Comparison of ENCODE assay signal across 16 cellular contexts in the genomic region with DNA sequence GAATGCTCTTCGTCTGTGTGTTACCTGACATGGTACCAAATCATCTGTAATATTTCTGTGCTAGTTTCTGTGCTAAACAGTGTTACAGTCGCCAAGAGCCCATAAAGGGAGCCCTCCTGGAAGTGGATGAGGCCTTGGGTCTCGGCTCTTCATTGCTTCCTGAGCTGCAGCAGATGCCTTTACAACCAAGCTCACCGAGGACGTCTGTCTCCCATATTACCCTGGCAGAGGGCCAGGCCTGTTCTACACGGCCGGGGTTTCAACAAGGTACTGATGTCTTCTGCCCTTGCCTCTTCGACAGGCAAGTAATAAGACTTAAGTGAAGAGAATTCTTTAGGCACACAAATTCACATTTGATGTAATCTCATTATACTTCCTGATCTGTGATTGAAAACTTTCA.
"Had no signal": no experiment of that assay in that cellular context is flagged by ENCODE, and none has a peak within 500 bp of the region (broad histone marks: within the 10 kb centered on the region; RNA-seq: fewer than 3 reads in every experiment).

No MANE protein-coding gene starts in this region.

- H3K27ac ChIP-seq: coronary artery, esophagus squamous epithelium, hepatocyte, left lung, thoracic aorta had no signal

- DNase-seq: activated CD4-positive, alpha-beta T cell treated with anti-CD3 and anti-CD28 coated beads, Interleukin-2, amount 50 U/mL, for 1 hour; activated effector memory CD4-positive, alpha-beta T cell treated with anti-CD3 and anti-CD28 coated beads, Interleukin-2, amount 50 U/mL, for 16 hours; activated T-cell treated with anti-CD3 and anti-CD28 coated beads, Interleukin-2, amount 50 U/mL, for 1 hour; amniotic stem cell; esophagus squamous epithelium; islet precursor cell; left lung; nucleus accumbens; small intestine; SW 1271 had no signal

- H3K4me1 ChIP-seq: esophagus squamous epithelium, left lung had no signal

- H3K4me2 ChIP-seq: hepatocyte had no signal

- H3K27me3 ChIP-seq: esophagus squamous epithelium, hepatocyte, left lung had no signal

- H3K9me3 ChIP-seq: esophagus squamous epithelium, left lung, thoracic aorta had no signal

- ATAC-seq: activated CD4-positive, CD25-positive, alpha-beta regulatory T cell treated with anti-CD3 and anti-CD28 coated beads, Interleukin-2, amount 50 U/mL, for 24 hours; left lung; natural killer cell treated with Interleukin-12 subunit alpha and Interleukin-12 subunit beta and Interleukin-15 and Interleukin-18, amount 100 ng/mL, for 72 hours; right cardiac atrium had no signal

- H2AFZ ChIP-seq: hepatocyte had no signal

- H3K79me2 ChIP-seq: hepatocyte had no signal

- H3K4me3 ChIP-seq: coronary artery, esophagus squamous epithelium, hepatocyte, left lung, thoracic aorta had no signal
